Comparison of ENCODE assay signal across 15 cellular contexts in genomic region chr10:30048768-30049507, GRCh38. TPM values are rescaled to one million over a fixed set of nuclear protein-coding genes. Genes with fewer than 3 reads are reported as not detected.
DNase-seq lines count a peak whose midpoint lies in the region; ATAC-seq, FAIRE-seq and TF ChIP-seq lines count a peak whose summit lies in the region.
"Had no signal": no experiment of that assay in that cellular context is flagged by ENCODE, and none has a peak within 500 bp of the region (broad histone marks: within the 10 kb centered on the region; RNA-seq: fewer than 3 reads in every experiment).

No MANE protein-coding gene starts in this region.

- CTCF ChIA-PET in endothelial cell of umbilical vein (lab: Charles Lee), result interaction anchor here (0.8 to 1.7 kb wide), 6 partner anchors 9 to 192 kb away, joined by 3 to 8 read pairs (median 4); no protein-coding TSS in a partner anchor

- H3K9ac ChIP-seq in endothelial cell of umbilical vein (replicated peaks; ENCODE audit: extremely low read depth, insufficient read depth, low read length), result no peak overlapping the region

- H3K27ac ChIP-seq in endothelial cell of umbilical vein (ENCODE audit: insufficient read depth, low read depth, low read length), result peak overlapping the region; percentile 64
- no peak overlapping the region for H3K27ac ChIP-seq in psoas muscle
- H3K27ac ChIP-seq: transverse colon had no signal

- no TSS peak for BruUV-seq in endothelial cell of umbilical vein (replicated peaks; lab: Mats Ljungman, UMichigan)

- intact Hi-C loops in endothelial cell of umbilical vein (cut with micrococcal nuclease), result loop anchor here (1.0 to 2.0 kb wide), 2 partner anchors 8 to 14 kb away; no protein-coding TSS in a partner anchor
- intact Hi-C loops in psoas muscle (cut with DNase I), result no loop called here

- peak; percentile 60 for TF ChIP-seq POLR2A in endothelial cell of umbilical vein (IDR thresholded peaks at IDR 0.05; ENCODE audit: low read depth, low read length)

- peak overlapping the region; percentile 19 for H3K4me2 ChIP-seq in endothelial cell of umbilical vein (ENCODE audit: insufficient read depth, low read length)

- no peak overlapping the region for H2AFZ ChIP-seq in endothelial cell of umbilical vein (ENCODE audit: low read depth, low read length)

- H3K79me2 ChIP-seq in endothelial cell of umbilical vein (ENCODE audit: control insufficient read depth, insufficient read depth, low read length), result peaks cover 2% of the 10 kb centered on the region

- TF ChIP-seq CTCF in endothelial cell of umbilical vein (IDR thresholded peaks at IDR 0.05; ENCODE audit: extremely low read depth in 1 of 2, insufficient read depth in 1 of 2, low read depth in 1 of 2, low read length in 2 of 2) (no peak), psoas muscle (IDR thresholded peaks at IDR 0.05) (no peak)

- H3K36me3 ChIP-seq in endothelial cell of umbilical vein (ENCODE audit: control insufficient read depth in 2 of 2, extremely low read depth in 1 of 2, insufficient read depth in 2 of 2, low read length in 2 of 2), result peaks cover 10 to 36% of the 10 kb centered on the region in 2 experiments
- H3K36me3 ChIP-seq in psoas muscle (ENCODE audit: insufficient read depth in 1 of 2, low read depth in 1 of 2), result peaks cover 0 to 9% of the 10 kb centered on the region in 2 donors
- H3K36me3 ChIP-seq: transverse colon had no signal

- H3K4me1 ChIP-seq in endothelial cell of umbilical vein (ENCODE audit: control insufficient read depth, extremely low read depth, insufficient read depth, low read length) (peaks cover 33% of the 10 kb centered on the region), psoas muscle (peaks cover 12% of the 10 kb centered on the region)

- ATAC-seq in psoas muscle (peak in 3 of 4 donors; percentile 20 to 49 (median 38)), GM19395 (IDR thresholded peaks at IDR 0.05; ENCODE audit: unreplicated experiment) (no peak)

- H3K4me3 ChIP-seq in endothelial cell of umbilical vein (replicated peaks in 1 of 3; ENCODE audit: insufficient read depth in 1 of 3, low read depth in 1 of 3, low read length in 3 of 3), result no peak overlapping the region
- no peak overlapping the region for H3K4me3 ChIP-seq in psoas muscle
- H3K4me3 ChIP-seq: transverse colon had no signal

- 66 to 69% (median 68%) methylated on average over 18 of the region's 18 CpGs for WGBS in psoas muscle, 3 donors

- peak; percentile 89 for FAIRE-seq in endothelial cell of umbilical vein (lab: Jason Lieb, UNC)
- FAIRE-seq: colon, GM12892, keratinocyte, small intestine had no signal

- H4K20me1 ChIP-seq in endothelial cell of umbilical vein (replicated peaks; ENCODE audit: control insufficient read depth, extremely low read depth, insufficient read depth, low read length), result no peaks in the 10 kb centered on the region

- H3K27me3 ChIP-seq in endothelial cell of umbilical vein (ENCODE audit: control insufficient read depth in 2 of 2, insufficient read depth in 2 of 2, low read length in 2 of 2) (no peaks in the 10 kb centered on the region), psoas muscle (ENCODE audit: insufficient read depth in 3 of 3, low read length in 2 of 3) (no peaks in the 10 kb centered on the region)
- H3K27me3 ChIP-seq: transverse colon had no signal

- H3K9me3 ChIP-seq in endothelial cell of umbilical vein (replicated peaks; ENCODE audit: control insufficient read depth, insufficient read depth, low read length) (no peaks in the 10 kb centered on the region), psoas muscle (no peaks in the 10 kb centered on the region)
- H3K9me3 ChIP-seq: transverse colon had no signal

- H3K9me1 ChIP-seq in endothelial cell of umbilical vein (replicated peaks; ENCODE audit: control insufficient read depth, extremely low read depth, insufficient read depth, low read length), result no peaks in the 10 kb centered on the region

- peak; percentile 48 for DNase-seq in NCI-H748 (lab: John Stamatoyannopoulos, UW; ENCODE audit: unreplicated experiment)
- no peak for DNase-seq in NCI-H748 treated with DMSO at 0.1 percent for 48 hours (lab: John Stamatoyannopoulos, UW)
- peak; percentile 89 for DNase-seq in NCI-H146 (lab: John Stamatoyannopoulos, UW)
- peak; percentile 72 for DNase-seq in endothelial cell of umbilical vein (ENCODE audit: low read depth, low spot score)
- no peak for DNase-seq in psoas muscle
- no peak for DNase-seq in NCI-H510A treated with DMSO at 0.1 percent for 48 hours (lab: John Stamatoyannopoulos, UW)
- DNase-seq in HK-2 (ENCODE audit: unreplicated experiment), result no peak
- DNase-seq: DMS79, H9, small intestine, transverse colon had no signal

- POLR2A ChIA-PET in endothelial cell of umbilical vein (lab: Charles Lee), result interaction anchor here (0.6 to 1.7 kb wide), 4 partner anchors 9 to 44 kb away, joined by 3 to 9 read pairs (median 4); no protein-coding TSS in a partner anchor

- dilution Hi-C loops in endothelial cell of umbilical vein (cut with MboI; ENCODE audit: extremely low pct_ligation_motif_present, low sequenced_read_pairs), result no loop called here

TF ChIP-seq in endothelial cell of umbilical vein, 7 proteins besides CTCF, POLR2A, EP300 and RAD21:
- TF ChIP-seq EZH2 (IDR thresholded peaks at IDR 0.05; ENCODE audit: borderline replicate concordance, low read depth, low read length, severe bottlenecking) (no peak), MAX (IDR thresholded peaks at IDR 0.05; ENCODE audit: insufficient read depth, insufficient read length) (peak; percentile 7), POLR2AphosphoS5 (IDR thresholded peaks at IDR 0.05; ENCODE audit: insufficient read depth, low read depth, low read length) (peak; percentile 57), MYC (IDR thresholded peaks at IDR 0.05; ENCODE audit: low read depth, low read length) (no peak), JUN (IDR thresholded peaks at IDR 0.05; ENCODE audit: borderline replicate concordance, insufficient read depth, insufficient read length, low read depth) (no peak)

RNA-seq across cellular contexts. Expression of gene JCAD, which starts 10.4 kb away (rescaled TPM):
- total RNA-seq in endothelial cell of umbilical vein (76.3 and 79.7 TPM in 2 replicates), psoas muscle (10 to 100 TPM; 10.9 to 22.5 (median 14.7) TPM)
- polyA plus RNA-seq in endothelial cell of umbilical vein (17.5 and 19.3 TPM in 2 replicates), psoas muscle (1 to 10 TPM; 4.3 to 4.9 (median 4.7) TPM)
- polyA plus RNA-seq in endothelial cell of umbilical vein (2011; cell fraction: cytosol; rRNA removed), result 23.1 and 29.1 TPM in 2 replicates
- 23.5 and 24.5 TPM in 2 replicates for polyA plus RNA-seq in endothelial cell of umbilical vein (2011; cell fraction: nucleus; rRNA removed)
- polyA plus RNA-seq in endothelial cell of umbilical vein (2012), result 28.1 and 35.3 TPM in 2 replicates
- polyA minus RNA-seq in endothelial cell of umbilical vein, result 50.6 and 50.9 TPM in 2 replicates
- not detected for polyA minus RNA-seq in endothelial cell of umbilical vein (2011; cell fraction: cytosol; rRNA and poly(A)+ RNA removed)
- 24.4 and 27.1 TPM in 2 replicates for polyA minus RNA-seq in endothelial cell of umbilical vein (2011; cell fraction: nucleus; rRNA and poly(A)+ RNA removed)

Comparison
In these comparisons a context has a peak if more than half of its experiments do, and no peak if none do; other contexts are left out.
1. DNase-seq: peak in NCI-H748 (single experiment), NCI-H146 (single experiment) and endothelial cell of umbilical vein (single experiment); none in NCI-H748 treated with DMSO at 0.1 percent for 48 hours (single experiment), psoas muscle (0 of 2), NCI-H510A treated with DMSO at 0.1 percent for 48 hours (single experiment) and HK-2 (single experiment).